ENCODE assay signal across 9 cellular contexts in genomic region chr22:46027219-46028068, GRCh38. TPM values are rescaled to one million over a fixed set of nuclear protein-coding genes. Genes with fewer than 3 reads are reported as not detected.
DNase-seq lines count a peak whose midpoint lies in the region; ATAC-seq and TF ChIP-seq lines count a peak whose summit lies in the region.
"Had no signal": no experiment of that assay in that cellular context is flagged by ENCODE, and none has a peak within 500 bp of the region (broad histone marks: within the 10 kb centered on the region; RNA-seq: fewer than 3 reads in every experiment).

No MANE protein-coding gene starts in this region.

- TF ChIP-seq CTCF in heart left ventricle (IDR thresholded peaks at IDR 0.05), result peak in 7 of 12 donors; percentile 25 to 57 (median 36)
- no peak for TF ChIP-seq CTCF in omental fat pad (IDR thresholded peaks at IDR 0.05)

- ATAC-seq in heart left ventricle (peak in 3 of 4 donors; percentile 68 to 82 (median 81)), omental fat pad (ENCODE audit: low FRiP score) (peak; percentile 37), HG02970 (IDR thresholded peaks at IDR 0.05; ENCODE audit: low FRiP score, unreplicated experiment) (no peak), HG03175 (IDR thresholded peaks at IDR 0.05; ENCODE audit: unreplicated experiment) (no peak), GM21723 (IDR thresholded peaks at IDR 0.05; ENCODE audit: unreplicated experiment) (no peak)

- H3K4me3 ChIP-seq in heart left ventricle, result peak overlapping the region; percentile 12 to 61 (median 56)

- WGBS in heart left ventricle, 4 donors, result 4 to 16% (median 12%) methylated on average over 39 to 89 of the region's 89 CpGs

- peaks cover 0 to 7% (median 0%) of the 10 kb centered on the region in 9 donors for H3K27me3 ChIP-seq in heart left ventricle

- peak in 1 of 2 donors; percentile 49 for TF ChIP-seq POLR2A in heart left ventricle (IDR thresholded peaks at IDR 0.05)

- peaks cover 0 to 27% (median 14%) of the 10 kb centered on the region in 12 donors for H3K4me1 ChIP-seq in heart left ventricle

- intact Hi-C loops in heart left ventricle (cut with DNase I), result no loop called here

- H3K27ac ChIP-seq in heart left ventricle, result peak overlapping the region; percentile 52 to 93 (median 84)

- no peaks in the 10 kb centered on the region for H3K36me3 ChIP-seq in heart left ventricle

- no peaks in the 10 kb centered on the region for H3K9me3 ChIP-seq in heart left ventricle

- DNase-seq in AG20443 (ENCODE audit: low spot score) (peak; percentile 64), SW480 (ENCODE audit: low spot score) (peak; percentile 33), heart left ventricle (peak; percentile 75 to 87 (median 78)), omental fat pad (ENCODE audit: low spot score) (peak; percentile 22)
- DNase-seq in stimulated activated CD4-positive, alpha-beta T cell treated with anti-CD3 and anti-CD28 coated beads, Interleukin-2, amount 100 ng/mL, for 48 hours, result no peak

RNA-seq across cellular contexts. Expression of gene WNT7B, which starts 50.5 kb away (rescaled TPM):
- total RNA-seq in heart left ventricle, result under 1 TPM in 1 of 9 donors, not detected in 8; 0.36 TPM
- polyA plus RNA-seq in heart left ventricle, result not detected
- total RNA-seq in omental fat pad, result under 1 TPM in 2 of 4 donors, not detected in 2; 0.28 to 0.48 TPM
- total RNA-seq: NCI-H460 had no signal

Comparison
In these comparisons a context has a peak if more than half of its experiments do, and no peak if none do; other contexts are left out.
1. DNase-seq: peak in AG20443 (single experiment), SW480 (single experiment), heart left ventricle (5 of 5) and omental fat pad (single experiment); none in stimulated activated CD4-positive, alpha-beta T cell treated with anti-CD3 and anti-CD28 coated beads, Interleukin-2, amount 100 ng/mL, for 48 hours (0 of 2).
2. ATAC-seq: peak in heart left ventricle (3 of 4) and omental fat pad (single experiment); none in HG02970 (single experiment), HG03175 (single experiment) and GM21723 (single experiment).
3. CTCF ChIP-seq: peak in heart left ventricle (7 of 12); none in omental fat pad (0 of 3).